ENCODE assay signal across 27 cellular contexts in the genomic region with DNA sequence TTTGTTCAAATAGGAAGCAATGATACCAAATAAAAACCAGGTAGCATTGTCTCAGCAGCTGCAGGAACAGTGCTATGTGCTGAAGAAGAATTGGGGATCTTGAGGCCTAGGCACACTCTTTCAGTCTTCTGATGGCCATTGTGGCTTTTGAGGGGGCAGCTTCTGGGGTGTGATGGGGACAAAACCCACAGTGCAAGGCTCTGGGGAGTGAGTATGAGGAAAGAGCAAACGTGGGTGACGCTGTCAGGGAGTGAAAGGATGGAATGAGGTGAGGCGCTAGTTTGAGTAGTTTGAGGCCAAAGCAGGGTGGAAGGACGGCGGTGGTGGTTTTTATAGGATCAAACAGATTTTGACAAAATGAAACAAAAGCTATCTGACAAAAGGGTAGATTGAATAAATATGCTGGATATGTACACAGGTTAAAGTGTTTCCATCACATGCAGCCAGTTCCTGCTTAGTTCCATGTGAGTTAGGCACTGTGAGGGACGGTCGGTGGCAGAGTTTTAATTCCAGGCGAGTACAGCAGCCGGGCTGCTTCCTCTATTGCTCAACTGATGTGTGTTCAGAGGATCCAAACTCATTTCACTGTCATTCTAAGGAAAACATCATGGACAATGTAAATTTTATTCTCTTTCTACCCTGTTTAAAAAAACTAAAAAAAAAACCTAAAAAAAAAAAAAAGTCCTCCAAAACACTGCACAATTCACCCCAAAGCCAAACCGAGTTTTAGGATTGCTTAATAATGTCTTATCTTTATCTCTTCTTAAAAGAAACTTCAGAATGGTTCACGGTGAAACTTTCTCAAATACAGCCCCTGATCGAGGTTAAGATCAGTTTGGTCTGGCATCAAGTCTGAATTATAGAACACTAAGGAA. TPM values are rescaled to one million over a fixed set of nuclear protein-coding genes. Genes with fewer than 3 reads are reported as not detected.
"Had no signal": no experiment of that assay in that cellular context is flagged by ENCODE, and none has a peak within 500 bp of the region (broad histone marks: within the 10 kb centered on the region; RNA-seq: fewer than 3 reads in every experiment).

No MANE protein-coding gene starts in this region.

- H3K27me3 Mint-ChIP-seq: activated CD4-positive, alpha-beta memory T cell treated with anti-CD3 and anti-CD28 coated beads for 36 hours; activated CD4-positive, alpha-beta T cell treated with anti-CD3 and anti-CD28 coated beads, Interleukin-2, amount 10 ng/mL, durations not matched to agents 7 days and 5 days; activated naive CD8-positive, alpha-beta T cell had no signal

- H3K27ac Mint-ChIP-seq: activated CD4-positive, alpha-beta memory T cell treated with anti-CD3 and anti-CD28 coated beads for 36 hours; activated CD4-positive, alpha-beta T cell treated with anti-CD3 and anti-CD28 coated beads, Interleukin-2, amount 10 ng/mL, durations not matched to agents 7 days and 5 days; activated naive CD4-positive, alpha-beta T cell treated with anti-CD3 and anti-CD28 coated beads for 36 hours; activated naive CD8-positive, alpha-beta T cell; activated T-helper 17 cell treated with anti-CD3 and anti-CD28 coated beads, Interleukin-2, amount 50 U/mL, for 72 hours; T-helper 17 cell had no signal

- H3K9me3 Mint-ChIP-seq: activated CD4-positive, alpha-beta memory T cell treated with anti-CD3 and anti-CD28 coated beads for 36 hours; activated CD4-positive, alpha-beta T cell treated with anti-CD3 and anti-CD28 coated beads, Interleukin-2, amount 10 ng/mL, durations not matched to agents 7 days and 5 days; activated naive CD4-positive, alpha-beta T cell treated with anti-CD3 and anti-CD28 coated beads for 36 hours; activated T-helper 17 cell treated with anti-CD3 and anti-CD28 coated beads, Interleukin-2, amount 50 U/mL, for 72 hours; IgD-negative memory B cell had no signal

- DNase-seq: activated CD4-positive, alpha-beta memory T cell treated with anti-CD3 and anti-CD28 coated beads for 36 hours; activated CD4-positive, alpha-beta T cell treated with anti-CD3 and anti-CD28 coated beads, Interleukin-2, amount 10 ng/mL, durations not matched to agents 7 days and 5 days; activated CD4-positive, CD25-positive, alpha-beta regulatory T cell; activated gamma-delta T cell; activated naive CD4-positive, alpha-beta T cell treated with anti-CD3 and anti-CD28 coated beads for 36 hours; activated T-cell treated with anti-CD3 and anti-CD28 coated beads for 4 hours; activated T-cell treated with anti-CD3 and anti-CD28 coated beads, Interleukin-2, amount 50 U/mL, for 48 hours; anterior cingulate cortex; cerebellar nuclear complex; KG1; NCI-H1092; NCI-H1417; NCI-H1930; NCI-H2107; NCI-H2171 treated with DMSO at 0.1 percent for 48 hours; NCI-H226; NCI-H526; NCI-H774; SHP77; T-helper 17 cell; T-helper 9 cell had no signal

- H3K27ac ChIP-seq: VCaP had no signal

- ATAC-seq: activated T-helper 17 cell treated with anti-CD3 and anti-CD28 coated beads, Interleukin-2, amount 50 U/mL, for 72 hours; T-helper 17 cell had no signal

- H3K4me1 Mint-ChIP-seq: activated CD4-positive, alpha-beta T cell treated with anti-CD3 and anti-CD28 coated beads, Interleukin-2, amount 10 ng/mL, durations not matched to agents 7 days and 5 days; activated T-helper 17 cell treated with anti-CD3 and anti-CD28 coated beads, Interleukin-2, amount 50 U/mL, for 72 hours; IgD-negative memory B cell; T-helper 17 cell had no signal

- H3K4me3 Mint-ChIP-seq: activated CD4-positive, alpha-beta memory T cell treated with anti-CD3 and anti-CD28 coated beads for 36 hours; activated CD4-positive, alpha-beta T cell treated with anti-CD3 and anti-CD28 coated beads, Interleukin-2, amount 10 ng/mL, durations not matched to agents 7 days and 5 days; activated naive CD4-positive, alpha-beta T cell treated with anti-CD3 and anti-CD28 coated beads for 36 hours; activated naive CD8-positive, alpha-beta T cell; activated T-helper 17 cell treated with anti-CD3 and anti-CD28 coated beads, Interleukin-2, amount 50 U/mL, for 72 hours; IgD-negative memory B cell; T-helper 17 cell had no signal

- H3K36me3 Mint-ChIP-seq: activated CD4-positive, alpha-beta memory T cell treated with anti-CD3 and anti-CD28 coated beads for 36 hours; activated naive CD8-positive, alpha-beta T cell; IgD-negative memory B cell had no signal

RNA-seq across cellular contexts. Expression of a gene that starts 18.9 kb away (rescaled TPM):
- total RNA-seq: activated CD4-positive, alpha-beta memory T cell treated with anti-CD3 and anti-CD28 coated beads for 36 hours; activated CD8-positive, alpha-beta memory T cell treated with anti-CD3 and anti-CD28 coated beads for 36 hours; activated naive CD4-positive, alpha-beta T cell treated with anti-CD3 and anti-CD28 coated beads for 36 hours; activated T-helper 17 cell treated with anti-CD3 and anti-CD28 coated beads, Interleukin-2, amount 50 U/mL, for 72 hours; T-helper 17 cell had no signal
- polyA plus RNA-seq: IgD-negative memory B cell had no signal

RNA-seq across cellular contexts. Expression of a gene that starts 38.9 kb away (rescaled TPM):
- total RNA-seq: activated CD4-positive, alpha-beta memory T cell treated with anti-CD3 and anti-CD28 coated beads for 36 hours; activated CD4-positive, alpha-beta T cell treated with anti-CD3 and anti-CD28 coated beads, Interleukin-2, amount 10 ng/mL, durations not matched to agents 7 days and 5 days; activated CD8-positive, alpha-beta memory T cell treated with anti-CD3 and anti-CD28 coated beads for 36 hours; activated naive CD4-positive, alpha-beta T cell treated with anti-CD3 and anti-CD28 coated beads for 36 hours; activated T-helper 17 cell treated with anti-CD3 and anti-CD28 coated beads, Interleukin-2, amount 50 U/mL, for 72 hours; MCF 10A; T-helper 17 cell had no signal
- polyA plus RNA-seq: IgD-negative memory B cell had no signal
